9 cellular contexts compared by ENCODE assay signal in genomic region chr12:30795660-30796507, GRCh38. TPM values are rescaled to one million over a fixed set of nuclear protein-coding genes. Genes with fewer than 3 reads are reported as not detected.
DNase-seq lines count a peak whose midpoint lies in the region; ATAC-seq, FAIRE-seq and TF ChIP-seq lines count a peak whose summit lies in the region.
"Had no signal": no experiment of that assay in that cellular context is flagged by ENCODE, and none has a peak within 500 bp of the region (broad histone marks: within the 10 kb centered on the region; RNA-seq: fewer than 3 reads in every experiment).

No MANE protein-coding gene starts in this region.

- peaks cover 14% of the 10 kb centered on the region for H3K4me1 Mint-ChIP-seq in activated naive CD4-positive, alpha-beta T cell treated with anti-CD3 and anti-CD28 coated beads for 36 hours (ENCODE audit: low read depth)

- H3K4me3 ChIP-seq in A549 (peak overlapping the region; percentile 73), ovary (peak overlapping the region; percentile 46), aorta (ENCODE audit: low read length in 2 of 2) (peak overlapping the region; percentile 54 to 58)

- TF ChIP-seq EP300 in A549 (IDR thresholded peaks at IDR 0.05) (no peak), ovary (IDR thresholded peaks at IDR 0.05) (no peak)

- peak; percentile 55; the same call in 1 of the 2 replicates for TF ChIP-seq POLR2A in A549 (IDR thresholded peaks at IDR 0.05; ENCODE audit: low read length)
- no peak for TF ChIP-seq POLR2A in GM18505 (IDR thresholded peaks at IDR 0.05; ENCODE audit: borderline replicate concordance, extremely low read depth, insufficient read depth, insufficient read length)
- TF ChIP-seq POLR2A in ovary (IDR thresholded peaks at IDR 0.05), result no peak

- intact Hi-C loops in activated naive CD4-positive, alpha-beta T cell treated with anti-CD3 and anti-CD28 coated beads for 36 hours (cut with micrococcal nuclease), result loop anchor here (1.0 to 2.0 kb wide), 2 partner anchors 41 to 101 kb away; partner anchors contain the start of gene IPO8
- intact Hi-C loops in head of caudate nucleus (cut with DNase I), result no loop called here
- intact Hi-C loops in ovary (cut with DNase I), result no loop called here
- intact Hi-C loops in aorta (cut with DNase I), result loop anchor here (2.0 to 10.0 kb wide), 3 partner anchors 39 to 101 kb away; partner anchors contain the start of genes CAPRIN2 (in 1 of the 2) and IPO8 (in 1 of the 2)

- ATAC-seq in A549, result peak; percentile 77 to 80
- peak; percentile 91 for ATAC-seq in GM18505 (IDR thresholded peaks at IDR 0.05; ENCODE audit: unreplicated experiment)
- peak; percentile 84 for ATAC-seq in HG02973 (IDR thresholded peaks at IDR 0.05; ENCODE audit: unreplicated experiment)
- ATAC-seq in aorta (ENCODE audit: low FRiP score), result peak; percentile 84

- no peaks in the 10 kb centered on the region for H3K9me3 Mint-ChIP-seq in activated naive CD4-positive, alpha-beta T cell treated with anti-CD3 and anti-CD28 coated beads for 36 hours

- H3K27me3 ChIP-seq in ovary (no peaks in the 10 kb centered on the region), aorta (ENCODE audit: control insufficient read depth in 1 of 2, insufficient read depth in 2 of 2, low read length in 1 of 2) (no peaks in the 10 kb centered on the region)

- no peaks in the 10 kb centered on the region for H3K36me3 Mint-ChIP-seq in activated naive CD4-positive, alpha-beta T cell treated with anti-CD3 and anti-CD28 coated beads for 36 hours (ENCODE audit: low read depth)

- POLR2A ChIA-PET in A549 (lab: Yijun Ruan, JAX), result interaction anchor here (0.6 to 3.8 kb wide), 13 partner anchors 12 to 1105 kb away, joined by 3 to 90 read pairs (median 4); partner anchors contain the start of genes CAPRIN2 and IPO8

- H3K4me2 ChIP-seq in A549, result peak overlapping the region; percentile 88

- no peak for TF ChIP-seq CTCF in A549 (IDR thresholded peaks at IDR 0.05)
- peak in 1 of 3 donors; percentile 16 for TF ChIP-seq CTCF in ovary (IDR thresholded peaks at IDR 0.05)

- H3K27me3 Mint-ChIP-seq in activated naive CD4-positive, alpha-beta T cell treated with anti-CD3 and anti-CD28 coated beads for 36 hours (ENCODE audit: low read depth), result peaks cover 41% of the 10 kb centered on the region

- FAIRE-seq in A549 (lab: Jason Lieb, UNC), result no peak
- FAIRE-seq: GM18507 had no signal

- H3K36me3 ChIP-seq in ovary, result no peaks in the 10 kb centered on the region
- no peaks in the 10 kb centered on the region for H3K36me3 ChIP-seq in aorta (ENCODE audit: control insufficient read depth in 1 of 2, insufficient read depth in 2 of 2, low read length in 1 of 2)

- DNase-seq in A549 (ENCODE audit: low read depth in 1 of 2, low spot score in 1 of 2), result peak; percentile 69 to 77
- DNase-seq in NOMO-1 treated with dmso at 0.1 percent for 144 hours (lab: John Stamatoyannopoulos, UW; ENCODE audit: unreplicated experiment), result peak; percentile 37
- DNase-seq in activated naive CD4-positive, alpha-beta T cell treated with anti-CD3 and anti-CD28 coated beads for 36 hours, result peak; percentile 73
- DNase-seq in head of caudate nucleus, result peak in 33 of 42 donors; percentile 8 to 66 (median 35)
- DNase-seq in ovary, result peak; percentile 25 to 56 (median 50)
- DNase-seq in aorta, result peak; percentile 86 to 92

- no peaks in the 10 kb centered on the region for H3K9me3 ChIP-seq in A549
- no peaks in the 10 kb centered on the region for H3K9me3 ChIP-seq in ovary
- H3K9me3 ChIP-seq in aorta (ENCODE audit: control insufficient read depth, low read length), result no peaks in the 10 kb centered on the region

- no peak; a peak in 1 of 5 replicates for TF ChIP-seq RAD21 in A549 (conservative IDR thresholded peaks at IDR 0.05 in 1 of 2, IDR thresholded peaks at IDR 0.05 in 1 of 2)

- CTCF ChIA-PET in A549 (lab: Yijun Ruan, JAX), result interaction anchor here (0.5 to 3.9 kb wide), 15 partner anchors 11 to 246 kb away, joined by 3 to 17 read pairs (median 4); partner anchors contain the start of gene CAPRIN2
- CTCF ChIA-PET in activated naive CD4-positive, alpha-beta T cell treated with anti-CD3 and anti-CD28 coated beads for 36 hours (lab: Charles Lee), result interaction anchor here (0.8 to 1.0 kb wide), 3 partner anchors 18 to 1319 kb away, joined by 3 read pairs; no protein-coding TSS in a partner anchor

- H3K4me3 Mint-ChIP-seq in activated naive CD4-positive, alpha-beta T cell treated with anti-CD3 and anti-CD28 coated beads for 36 hours, result peak overlapping the region; percentile 57

- no peak overlapping the region for H3K27ac Mint-ChIP-seq in activated naive CD4-positive, alpha-beta T cell treated with anti-CD3 and anti-CD28 coated beads for 36 hours

- 1% methylated on average over 35 of the region's 70 CpGs for WGBS in A549 (ENCODE audit: missing lambda C conversion rate)
- WGBS in ovary, 3 donors, result 3 to 5% (median 3%) methylated on average over 45 to 70 of the region's 70 CpGs
- WGBS in aorta, 2 donors, result 0 to 1% methylated on average over 69 to 70 of the region's 70 CpGs

- peak overlapping the region; percentile 97 to 100 for H3K27ac ChIP-seq in A549
- H3K27ac ChIP-seq in ovary, result peak overlapping the region in 1 of 2 donors; percentile 31
- H3K27ac ChIP-seq in aorta (ENCODE audit: low read depth in 1 of 2, low read length in 2 of 2), result peak overlapping the region in 1 of 2 donors; percentile 38

- H3K4me1 ChIP-seq in A549, result peaks cover 45% of the 10 kb centered on the region
- H3K4me1 ChIP-seq in ovary (ENCODE audit: insufficient read depth), result no peaks in the 10 kb centered on the region
- no peaks in the 10 kb centered on the region for H3K4me1 ChIP-seq in aorta (ENCODE audit: control insufficient read depth in 1 of 2, insufficient read depth in 2 of 2, low read length in 2 of 2)

TF ChIP-seq in A549, 52 proteins besides CTCF, POLR2A, EP300 and RAD21 (continues in another document):
- TF ChIP-seq HES2 (IDR thresholded peaks at IDR 0.05), result no peak
- no peak for TF ChIP-seq KDM5A (IDR thresholded peaks at IDR 0.05)
- no peak for TF ChIP-seq EHMT2 (IDR thresholded peaks at IDR 0.05; ENCODE audit: low read depth)
- TF ChIP-seq BCL3 (IDR thresholded peaks at IDR 0.05), result peak; percentile 6; the same call in 1 of the 3 replicates
- TF ChIP-seq FOXS1 (CRISPR knock-in tag; IDR thresholded peaks at IDR 0.05), result no peak
- no peak for TF ChIP-seq FOSL2 (IDR thresholded peaks at IDR 0.05)
- TF ChIP-seq FOSL2 (CRISPR knock-in tag; IDR thresholded peaks at IDR 0.05), result no peak
- no peak for TF ChIP-seq ZNF302 (CRISPR knock-in tag; IDR thresholded peaks at IDR 0.05)
- no peak for TF ChIP-seq PBX3 (IDR thresholded peaks at IDR 0.05)
- no peak for TF ChIP-seq ZSCAN20 (CRISPR knock-in tag; IDR thresholded peaks at IDR 0.05)
- TF ChIP-seq CHD2 (IDR thresholded peaks at IDR 0.05; ENCODE audit: low read length, partially characterized antibody), result no peak
- TF ChIP-seq ZFP36 (IDR thresholded peaks at IDR 0.05; ENCODE audit: borderline replicate concordance, partially characterized antibody), result no peak
- TF ChIP-seq JUNB (IDR thresholded peaks at IDR 0.05), result no peak

RNA-seq across cellular contexts. Expression of gene CAPRIN2, which starts 41.1 kb away (rescaled TPM):
- 26.2 and 31.6 TPM in 2 replicates for polyA plus RNA-seq in A549 (2011; rRNA removed)
- 8.2 and 8.9 TPM in 2 replicates for polyA plus RNA-seq in A549 (2012; cell fraction: cytosol; rRNA removed)
- 17.7 and 32.2 TPM in 2 replicates for polyA plus RNA-seq in A549 (2012; cell fraction: nucleus; rRNA removed)
- 23.1 to 25.0 TPM (median 24.2 TPM) in 3 replicates for polyA plus RNA-seq in A549 (2017; fragmentation: RNase III; extraction: RNeasy Plus Mini Kit Qiagen cat#74134 plus additional on column Dnase treatment)
- 12.0 and 14.0 TPM in 2 replicates for polyA minus RNA-seq in A549 (2011; rRNA and poly(A)+ RNA removed)
- 10 to 100 TPM; 10.3 to 11.3 TPM for total RNA-seq in activated naive CD4-positive, alpha-beta T cell treated with anti-CD3 and anti-CD28 coated beads for 36 hours
- 10 to 100 TPM; 17.2 to 31.7 (median 25.9) TPM for total RNA-seq in ovary
- polyA plus RNA-seq in ovary, result 10 to 100 TPM; 16.8 to 20.1 TPM
- 10 to 100 TPM; 26.5 to 41.2 TPM for total RNA-seq in aorta
- 10 to 100 TPM in 1 of 2 donors, 1 to 10 TPM in 1; 7.5 to 43.5 TPM for polyA plus RNA-seq in aorta

Comparison
In these comparisons a context has a peak if more than half of its experiments do, and no peak if none do; other contexts are left out.
1. DNase-seq: peak in every context shown above with its lines; median percentile 89 in aorta; 73 in A549; 73 in activated naive CD4-positive, alpha-beta T cell treated with anti-CD3 and anti-CD28 coated beads for 36 hours; 50 in ovary; 37 in NOMO-1 treated with dmso at 0.1 percent for 144 hours; 35 in head of caudate nucleus.
2. intact Hi-C loops: an anchor here in activated naive CD4-positive, alpha-beta T cell treated with anti-CD3 and anti-CD28 coated beads for 36 hours (1.0 to 2.0 kb wide) and aorta (2.0 to 10.0 kb wide); none called in head of caudate nucleus and ovary.